1 cellular context compared by ENCODE assay signal in genomic region chr7:140924019-140924820, GRCh38.
TF ChIP-seq lines count a peak whose summit lies in the region.

No MANE protein-coding gene starts in this region.

TF ChIP-seq in K562, 482 proteins besides CTCF, POLR2A, EP300 and RAD21 (continued from another document and continues in another):
- TF ChIP-seq EP400 (IDR thresholded peaks at IDR 0.05): peak; percentile 62
- no peak for TF ChIP-seq HES1 (IDR thresholded peaks at IDR 0.05; ENCODE audit: low read depth)
- TF ChIP-seq PHF8 (IDR thresholded peaks at IDR 0.05; ENCODE audit: borderline replicate concordance, low read length): peak; percentile 89
- no peak for TF ChIP-seq ZFP1 (CRISPR knock-in tag; IDR thresholded peaks at IDR 0.05)
- no peak for TF ChIP-seq ZNF133 (CRISPR knock-in tag; IDR thresholded peaks at IDR 0.05)
- TF ChIP-seq GABPB1 (CRISPR knock-in tag; IDR thresholded peaks at IDR 0.05): peak; percentile 73
- TF ChIP-seq, protein P1, sequence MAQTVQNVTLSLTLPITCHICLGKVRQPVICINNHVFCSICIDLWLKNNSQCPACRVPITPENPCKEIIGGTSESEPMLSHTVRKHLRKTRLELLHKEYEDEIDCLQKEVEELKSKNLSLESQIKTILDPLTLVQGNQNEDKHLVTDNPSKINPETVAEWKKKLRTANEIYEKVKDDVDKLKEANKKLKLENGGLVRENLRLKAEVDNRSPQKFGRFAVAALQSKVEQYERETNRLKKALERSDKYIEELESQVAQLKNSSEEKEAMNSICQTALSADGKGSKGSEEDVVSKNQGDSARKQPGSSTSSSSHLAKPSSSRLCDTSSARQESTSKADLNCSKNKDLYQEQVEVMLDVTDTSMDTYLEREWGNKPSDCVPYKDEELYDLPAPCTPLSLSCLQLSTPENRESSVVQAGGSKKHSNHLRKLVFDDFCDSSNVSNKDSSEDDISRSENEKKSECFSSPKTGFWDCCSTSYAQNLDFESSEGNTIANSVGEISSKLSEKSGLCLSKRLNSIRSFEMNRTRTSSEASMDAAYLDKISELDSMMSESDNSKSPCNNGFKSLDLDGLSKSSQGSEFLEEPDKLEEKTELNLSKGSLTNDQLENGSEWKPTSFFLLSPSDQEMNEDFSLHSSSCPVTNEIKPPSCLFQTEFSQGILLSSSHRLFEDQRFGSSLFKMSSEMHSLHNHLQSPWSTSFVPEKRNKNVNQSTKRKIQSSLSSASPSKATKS (CRISPR knock-in tag; IDR thresholded peaks at IDR 0.05): no peak
- TF ChIP-seq, protein P2, sequence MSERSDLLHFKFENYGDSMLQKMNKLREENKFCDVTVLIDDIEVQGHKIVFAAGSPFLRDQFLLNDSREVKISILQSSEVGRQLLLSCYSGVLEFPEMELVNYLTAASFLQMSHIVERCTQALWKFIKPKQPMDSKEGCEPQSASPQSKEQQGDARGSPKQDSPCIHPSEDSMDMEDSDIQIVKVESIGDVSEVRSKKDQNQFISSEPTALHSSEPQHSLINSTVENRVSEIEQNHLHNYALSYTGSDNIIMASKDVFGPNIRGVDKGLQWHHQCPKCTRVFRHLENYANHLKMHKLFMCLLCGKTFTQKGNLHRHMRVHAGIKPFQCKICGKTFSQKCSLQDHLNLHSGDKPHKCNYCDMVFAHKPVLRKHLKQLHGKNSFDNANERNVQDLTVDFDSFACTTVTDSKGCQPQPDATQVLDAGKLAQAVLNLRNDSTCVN (CRISPR knock-in tag; IDR thresholded peaks at IDR 0.05): no peak
- 0 out of 2 replicates have a peak, but pooled peaks have one; percentile 42 for TF ChIP-seq MTA1 (IDR thresholded peaks at IDR 0.05; ENCODE audit: borderline replicate concordance)
- TF ChIP-seq ZNF830 (CRISPR knock-in tag; IDR thresholded peaks at IDR 0.05): 0 out of 2 replicates have a peak, but pooled peaks have one; percentile 89
- TF ChIP-seq, protein P3, sequence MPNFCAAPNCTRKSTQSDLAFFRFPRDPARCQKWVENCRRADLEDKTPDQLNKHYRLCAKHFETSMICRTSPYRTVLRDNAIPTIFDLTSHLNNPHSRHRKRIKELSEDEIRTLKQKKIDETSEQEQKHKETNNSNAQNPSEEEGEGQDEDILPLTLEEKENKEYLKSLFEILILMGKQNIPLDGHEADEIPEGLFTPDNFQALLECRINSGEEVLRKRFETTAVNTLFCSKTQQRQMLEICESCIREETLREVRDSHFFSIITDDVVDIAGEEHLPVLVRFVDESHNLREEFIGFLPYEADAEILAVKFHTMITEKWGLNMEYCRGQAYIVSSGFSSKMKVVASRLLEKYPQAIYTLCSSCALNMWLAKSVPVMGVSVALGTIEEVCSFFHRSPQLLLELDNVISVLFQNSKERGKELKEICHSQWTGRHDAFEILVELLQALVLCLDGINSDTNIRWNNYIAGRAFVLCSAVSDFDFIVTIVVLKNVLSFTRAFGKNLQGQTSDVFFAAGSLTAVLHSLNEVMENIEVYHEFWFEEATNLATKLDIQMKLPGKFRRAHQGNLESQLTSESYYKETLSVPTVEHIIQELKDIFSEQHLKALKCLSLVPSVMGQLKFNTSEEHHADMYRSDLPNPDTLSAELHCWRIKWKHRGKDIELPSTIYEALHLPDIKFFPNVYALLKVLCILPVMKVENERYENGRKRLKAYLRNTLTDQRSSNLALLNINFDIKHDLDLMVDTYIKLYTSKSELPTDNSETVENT (CRISPR knock-in tag; IDR thresholded peaks at IDR 0.05): no peak; the same call in 1 of the 2 replicates
- TF ChIP-seq SMARCC2 (IDR thresholded peaks at IDR 0.05; ENCODE audit: low read depth): no peak
- no peak for TF ChIP-seq TCF7L2 (IDR thresholded peaks at IDR 0.05; ENCODE audit: low read depth, low read length)
- TF ChIP-seq TEAD1 (CRISPR knock-in tag; IDR thresholded peaks at IDR 0.05): no peak; a peak in 2 of 4 replicates
- no peak for TF ChIP-seq TSC22D4 (tag; IDR thresholded peaks at IDR 0.05)
- TF ChIP-seq HDAC3 (IDR thresholded peaks at IDR 0.05; ENCODE audit: borderline replicate concordance, partially characterized antibody): no peak
- TF ChIP-seq ERF (CRISPR knock-in tag; IDR thresholded peaks at IDR 0.05): 0 out of 2 replicates have a peak, but pooled peaks have one; percentile 32
- peak; percentile 48 to 65 for TF ChIP-seq MNT (conservative IDR thresholded peaks at IDR 0.05)
- no peak for TF ChIP-seq CBFA2T3 (IDR thresholded peaks at IDR 0.05)
- no peak for TF ChIP-seq ZHX1 (conservative IDR thresholded peaks at IDR 0.05; ENCODE audit: low read length)
- TF ChIP-seq JUN (IDR thresholded peaks at IDR 0.05; ENCODE audit: borderline replicate concordance, low read depth, low read length): no peak
- no peak; the same call in 1 of the 2 replicates for TF ChIP-seq JUN (CRISPR knock-in tag; IDR thresholded peaks at IDR 0.05; ENCODE audit: borderline replicate concordance)
- peak; percentile 66; the same call in 1 of the 2 replicates for TF ChIP-seq HMBOX1 (IDR thresholded peaks at IDR 0.05)
- TF ChIP-seq BCOR (IDR thresholded peaks at IDR 0.05): peak; percentile 55; the same call in 1 of the 2 replicates
- TF ChIP-seq TRIM24 (IDR thresholded peaks at IDR 0.05): 0 out of 4 replicates have a peak, but pooled peaks have one; percentile 10 to 15
- no peak for TF ChIP-seq RHOXF2B (CRISPR knock-in tag; conservative IDR thresholded peaks at IDR 0.05)
- TF ChIP-seq ZNF764 (CRISPR knock-in tag; IDR thresholded peaks at IDR 0.05; ENCODE audit: low read depth): no peak
- TF ChIP-seq MTA3 (IDR thresholded peaks at IDR 0.05; ENCODE audit: borderline replicate concordance): peak; percentile 90
- no peak for TF ChIP-seq SETDB1 (IDR thresholded peaks at IDR 0.05; ENCODE audit: low read length)
- no peak for TF ChIP-seq RAD51 (IDR thresholded peaks at IDR 0.05; ENCODE audit: borderline replicate concordance, low read depth)
- TF ChIP-seq ETV5 (CRISPR knock-in tag; IDR thresholded peaks at IDR 0.05; ENCODE audit: low read depth): peak; percentile 69
- no peak for TF ChIP-seq ELK3 (CRISPR knock-in tag; IDR thresholded peaks at IDR 0.05)
- peak; percentile 57; the same call in 1 of the 2 replicates for TF ChIP-seq MBD2 (IDR thresholded peaks at IDR 0.05; ENCODE audit: borderline replicate concordance, low read depth)
- TF ChIP-seq HDAC8 (tag; IDR thresholded peaks at IDR 0.05): no peak
- no peak for TF ChIP-seq PBX2 (CRISPR knock-in tag; IDR thresholded peaks at IDR 0.05; ENCODE audit: low read depth)
- TF ChIP-seq PBX2 (tag; conservative IDR thresholded peaks at IDR 0.05; ENCODE audit: low read depth): no peak
- no peak for TF ChIP-seq HNRNPH1 (optimal IDR thresholded peaks at IDR 0.05; ENCODE audit: low read depth, low read length)
- TF ChIP-seq ATF6 (CRISPR knock-in tag; IDR thresholded peaks at IDR 0.05): 0 out of 2 replicates have a peak, but pooled peaks have one; percentile 23
- TF ChIP-seq NCOA4 (IDR thresholded peaks at IDR 0.05; ENCODE audit: partially characterized antibody): no peak
- peak; percentile 82; the same call in 1 of the 2 replicates for TF ChIP-seq HDAC2 (IDR thresholded peaks at IDR 0.05)
- TF ChIP-seq ZNF165 (CRISPR knock-in tag; IDR thresholded peaks at IDR 0.05; ENCODE audit: borderline replicate concordance): no peak
- no peak for TF ChIP-seq ID3 (CRISPR knock-in tag; IDR thresholded peaks at IDR 0.05)
- peak; percentile 93 for TF ChIP-seq ID3 (tag; IDR thresholded peaks at IDR 0.05)
- no peak for TF ChIP-seq PTTG1 (tag; IDR thresholded peaks at IDR 0.05; ENCODE audit: low read depth)
